8 cellular contexts compared by ENCODE assay signal in genomic region chr19:4328243-4328990, GRCh38.
DNase-seq lines count a peak whose midpoint lies in the region; ATAC-seq and TF ChIP-seq lines count a peak whose summit lies in the region.

No MANE protein-coding gene starts in this region.

- ATAC-seq in GM18499 (IDR thresholded peaks at IDR 0.05; ENCODE audit: insufficient read depth, unreplicated experiment) (peak; percentile 45), HG02884 (IDR thresholded peaks at IDR 0.05; ENCODE audit: unreplicated experiment) (peak; percentile 78)

- H3K27ac ChIP-seq in mucosa of rectum (ENCODE audit: low read depth in 2 of 2, low read length in 2 of 2), result no peak overlapping the region

- H3K36me3 ChIP-seq in mucosa of rectum (ENCODE audit: control insufficient read depth in 2 of 2, insufficient read depth in 2 of 2, low read length in 2 of 2), result peaks cover 8 to 11% of the 10 kb centered on the region in 2 donors

- peaks cover 0 to 9% of the 10 kb centered on the region in 2 donors for H3K4me1 ChIP-seq in mucosa of rectum (ENCODE audit: control insufficient read depth in 2 of 2, insufficient read depth in 2 of 2, low read length in 2 of 2)

- TF ChIP-seq CTCF in epithelial cell of esophagus (IDR thresholded peaks at IDR 0.05; ENCODE audit: insufficient read depth, low read depth, low read length, missing control alignments), result no peak

- no peaks in the 10 kb centered on the region for H3K27me3 ChIP-seq in mucosa of rectum (ENCODE audit: control insufficient read depth in 2 of 2, insufficient read depth in 2 of 2, low read length in 2 of 2)

- H3K9ac ChIP-seq in mucosa of rectum (ENCODE audit: low read depth in 1 of 2, low read length in 2 of 2), result no peak overlapping the region

- H3K9me3 ChIP-seq in mucosa of rectum (ENCODE audit: control insufficient read depth in 2 of 2, low read length in 2 of 2), result no peaks in the 10 kb centered on the region

- DNase-seq in NCI-H524 (lab: John Stamatoyannopoulos, UW) (peak; percentile 92 to 98), epithelial cell of esophagus (ENCODE audit: low read depth) (peak; percentile 77), KBM-7 (no peak)
- peak; percentile 97 for DNase-seq in activated CD8-positive, alpha-beta memory T cell treated with anti-CD3 and anti-CD28 coated beads, Interleukin-2, amount 50 U/mL, for 4 hours
- peak; percentile 82 to 98 for DNase-seq in stimulated activated CD8-positive, alpha-beta memory T cell treated with anti-CD3 and anti-CD28 coated beads, Interleukin-4, amount 100 ng/mL, for 1 hour (ENCODE audit: low read depth in 2 of 2, low spot score in 1 of 2)

- in situ Hi-C loops in KBM-7 (cut with MboI; ENCODE audit: low pct_unique_long_range_greater_than_20kb, low sequenced_read_pairs), result no loop called here

- H3K4me3 ChIP-seq in epithelial cell of esophagus (ENCODE audit: low read length) (peak overlapping the region; percentile 45), mucosa of rectum (ENCODE audit: low read length in 2 of 2) (peak overlapping the region; percentile 44 to 67)
